In the genomic region with DNA sequence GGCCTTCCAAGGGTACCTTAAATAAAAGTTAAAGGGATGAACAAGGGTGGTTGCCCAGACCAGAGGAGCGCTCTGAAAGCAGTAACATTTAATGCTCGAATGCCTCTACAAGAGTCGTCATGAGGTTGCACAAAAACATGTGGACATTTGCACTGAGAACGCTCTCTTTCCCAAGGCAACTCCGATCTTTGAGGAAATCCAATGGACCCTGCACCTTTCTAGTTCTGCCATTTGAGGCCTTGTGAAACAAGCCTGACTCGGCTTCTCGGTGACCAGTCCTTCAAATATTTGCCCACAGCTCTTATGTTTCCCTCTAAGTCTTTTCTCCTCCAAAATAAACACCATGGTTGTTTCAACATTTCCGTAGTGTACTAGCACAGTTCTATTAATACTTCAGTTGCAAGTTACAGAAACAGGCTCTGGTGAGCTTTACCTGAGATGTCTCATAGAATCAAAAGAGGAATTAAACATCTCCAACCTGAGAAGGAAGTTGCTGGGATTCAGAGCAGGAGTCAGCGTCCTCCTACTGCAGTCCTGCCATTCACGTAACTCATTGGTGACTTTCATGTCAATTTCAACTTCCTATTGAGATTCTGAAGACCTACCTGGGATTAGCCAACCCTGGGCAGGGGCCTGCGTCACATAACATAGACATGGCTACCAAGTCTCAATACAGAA, we compare ENCODE assay signal across 1 cellular context.
TF ChIP-seq lines count a peak whose summit lies in the region.

No MANE protein-coding gene starts in this region.

TF ChIP-seq in GM23338, 12 proteins besides CTCF, POLR2A, EP300 and RAD21 (continued from another document):
- TF ChIP-seq REST (IDR thresholded peaks at IDR 0.05; ENCODE audit: unreplicated experiment), result no peak
- no peak for TF ChIP-seq CREB1 (CRISPR knock-in tag; IDR thresholded peaks at IDR 0.05; ENCODE audit: low read depth)
- TF ChIP-seq STAT1 (IDR thresholded peaks at IDR 0.05; ENCODE audit: unreplicated experiment), result no peak
- no peak for TF ChIP-seq ETS1 (IDR thresholded peaks at IDR 0.05)
- no peak for TF ChIP-seq JUNB (IDR thresholded peaks at IDR 0.05; ENCODE audit: unreplicated experiment)
- TF ChIP-seq EZH2phosphoT487 (IDR thresholded peaks at IDR 0.05; ENCODE audit: unreplicated experiment), result no peak
